Comparison of ENCODE assay signal across 25 cellular contexts in the genomic region with DNA sequence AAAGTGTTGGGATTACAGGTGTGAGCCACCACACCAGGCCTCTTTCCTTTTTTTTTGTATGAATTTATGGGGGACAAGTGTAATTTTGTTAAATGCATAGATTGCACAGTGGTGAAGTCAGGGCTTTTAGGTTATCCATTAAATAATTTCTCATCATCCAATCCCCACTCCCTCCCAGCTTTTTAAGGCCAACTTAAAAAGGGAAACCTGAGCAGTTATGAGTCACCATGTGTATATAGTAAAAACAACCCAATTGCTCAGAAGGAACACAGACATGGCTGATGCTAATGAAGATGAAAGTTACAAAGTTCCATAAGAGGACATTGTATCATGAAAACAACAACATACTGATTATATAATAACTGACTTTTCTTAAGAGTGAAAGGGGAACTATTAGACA. TPM values are rescaled to one million over a fixed set of nuclear protein-coding genes. Genes with fewer than 3 reads are reported as not detected.
A peak's percentile ranks its signal among the peaks of the same experiment; 100 is the strongest.
DNase-seq lines count a peak whose midpoint lies in the region; ATAC-seq, FAIRE-seq and TF ChIP-seq lines count a peak whose summit lies in the region.
"Had no signal": no experiment of that assay in that cellular context is flagged by ENCODE, and none has a peak within 500 bp of the region (broad histone marks: within the 10 kb centered on the region; RNA-seq: fewer than 3 reads in every experiment).

No MANE protein-coding gene starts in this region.

- peaks cover 14% of the 10 kb centered on the region; the same call in 2 of the 3 replicates for H3K4me1 Mint-ChIP-seq in GM23338
- H3K4me1 Mint-ChIP-seq: activated CD8-positive, alpha-beta memory T cell treated with anti-CD3 and anti-CD28 coated beads, Interleukin-2, amount 10 ng/mL, durations not matched to agents 7 days and 5 days had no signal

- H3F3A ChIP-seq in GM23338 (replicated peaks; ENCODE audit: low read depth), result no peaks in the 10 kb centered on the region

- POLR2A ChIA-PET in A549 (lab: Yijun Ruan, JAX), result no interaction called here
- POLR2A ChIA-PET in HEK293 (lab: Yijun Ruan, JAX), result no interaction called here

- H3K36me3 ChIP-seq in HEK293 (ENCODE audit: control insufficient read depth in 2 of 2, insufficient read depth in 1 of 2, low read length in 2 of 2) (no peaks in the 10 kb centered on the region), GM23338 (ENCODE audit: insufficient read depth) (no peaks in the 10 kb centered on the region)
- H3K36me3 ChIP-seq: gastroesophageal sphincter, pancreas had no signal

- H3K4me3 ChIP-seq in A549 (no peak overlapping the region), HEK293 (ENCODE audit: low read depth, low read length) (no peak overlapping the region), astrocyte of the spinal cord (ENCODE audit: low read depth, low read length) (no peak overlapping the region), GM23338 (no peak overlapping the region)
- H3K4me3 ChIP-seq: gastroesophageal sphincter, pancreas had no signal

- H3K9me3 ChIP-seq in A549, result peaks cover 5% of the 10 kb centered on the region; the same call in 2 of the 3 replicates
- H3K9me3 ChIP-seq in HEK293 (ENCODE audit: control insufficient read depth, insufficient read depth, low read depth, low read length), result no peaks in the 10 kb centered on the region
- H3K9me3 ChIP-seq: pancreas had no signal

- no peak for DNase-seq in A549 (ENCODE audit: low read depth in 1 of 2, low spot score in 1 of 2)
- DNase-seq in astrocyte of the spinal cord (ENCODE audit: low read depth, low spot score), result peak; percentile 51
- peak; percentile 10 for DNase-seq in glomerular visceral epithelial cell (ENCODE audit: extremely low spot score)
- DNase-seq in midbrain (lab: John Stamatoyannopoulos, UW), result no peak
- DNase-seq in GM23338 (ENCODE audit: low spot score), result no peak
- no peak for DNase-seq in anterior cingulate cortex (lab: John Stamatoyannopoulos, UW)
- DNase-seq: activated CD4-positive, alpha-beta T cell treated with anti-CD3 and anti-CD28 coated beads for 4 hours; activated CD8-positive, alpha-beta memory T cell treated with anti-CD3 and anti-CD28 coated beads, Interleukin-2, amount 10 ng/mL, durations not matched to agents 7 days and 5 days; activated naive CD8-positive, alpha-beta T cell treated with anti-CD3 and anti-CD28 coated beads, Interleukin-2, amount 10 ng/mL, durations not matched to agents 7 days and 5 days; left cardiac atrium; NCI-H524; pancreas had no signal

- TF ChIP-seq CTCF in A549 (IDR thresholded peaks at IDR 0.05), result no peak
- no peak for TF ChIP-seq CTCF in HEK293 (tag by site-specific recombination; IDR thresholded peaks at IDR 0.05)
- no peak for TF ChIP-seq CTCF in astrocyte of the spinal cord (IDR thresholded peaks at IDR 0.05; ENCODE audit: low read depth, low read length)
- no peak for TF ChIP-seq CTCF in GM23338 (conservative IDR thresholded peaks at IDR 0.05; ENCODE audit: low read depth in 2 of 2)

- no peak overlapping the region for H3K4me3 Mint-ChIP-seq in GM23338
- H3K4me3 Mint-ChIP-seq: activated CD8-positive, alpha-beta memory T cell treated with anti-CD3 and anti-CD28 coated beads, Interleukin-2, amount 10 ng/mL, durations not matched to agents 7 days and 5 days; activated naive CD8-positive, alpha-beta T cell treated with anti-CD3 and anti-CD28 coated beads, Interleukin-2, amount 10 ng/mL, durations not matched to agents 7 days and 5 days; activated T-helper 1 cell treated with anti-CD3 and anti-CD28 coated beads, Interleukin-12 subunit alpha, Interleukin-12 subunit beta, Interleukin-2, Interleukin-4 antibody, amounts not matched to agents 30 ng/mL and 10 ng/mL and 1 ng/mL, durations not matched to agents 14 hours and 24 hours and 36 hours; dendritic cell treated with granulocyte-macrophage colony-stimulating factor and Interleukin-4, amounts not matched to agents 40 ng/mL and 50 ng/mL, for 4 days; natural killer cell treated with Interleukin-12 subunit alpha and Interleukin-12 subunit beta and Interleukin-15 and Interleukin-18, amount 100 ng/mL, for 72 hours had no signal

- no peak for TF ChIP-seq EP300 in A549 (IDR thresholded peaks at IDR 0.05)

- H3K27ac Mint-ChIP-seq in GM23338, result no peak overlapping the region
- H3K27ac Mint-ChIP-seq: activated CD8-positive, alpha-beta memory T cell treated with anti-CD3 and anti-CD28 coated beads, Interleukin-2, amount 10 ng/mL, durations not matched to agents 7 days and 5 days; activated naive CD8-positive, alpha-beta T cell treated with anti-CD3 and anti-CD28 coated beads, Interleukin-2, amount 10 ng/mL, durations not matched to agents 7 days and 5 days; activated T-helper 1 cell treated with anti-CD3 and anti-CD28 coated beads, Interleukin-12 subunit alpha, Interleukin-12 subunit beta, Interleukin-2, Interleukin-4 antibody, amounts not matched to agents 30 ng/mL and 10 ng/mL and 1 ng/mL, durations not matched to agents 14 hours and 24 hours and 36 hours; dendritic cell treated with granulocyte-macrophage colony-stimulating factor and Interleukin-4, amounts not matched to agents 40 ng/mL and 50 ng/mL, for 4 days; natural killer cell treated with Interleukin-12 subunit alpha and Interleukin-12 subunit beta and Interleukin-15 and Interleukin-18, amount 100 ng/mL, for 72 hours had no signal

- peaks cover 3% of the 10 kb centered on the region; the same call in 1 of the 3 replicates for H3K9me3 Mint-ChIP-seq in GM23338
- H3K9me3 Mint-ChIP-seq: activated T-helper 1 cell treated with anti-CD3 and anti-CD28 coated beads, Interleukin-12 subunit alpha, Interleukin-12 subunit beta, Interleukin-2, Interleukin-4 antibody, amounts not matched to agents 30 ng/mL and 10 ng/mL and 1 ng/mL, durations not matched to agents 14 hours and 24 hours and 36 hours had no signal

- H3K27ac ChIP-seq in A549 (no peak overlapping the region), HEK293 (ENCODE audit: extremely low read depth, low read depth, low read length) (no peak overlapping the region), GM23338 (ENCODE audit: low read depth) (no peak overlapping the region)
- H3K27ac ChIP-seq: gastroesophageal sphincter, pancreas had no signal

- no peak for TF ChIP-seq POLR2A in A549 (IDR thresholded peaks at IDR 0.05; ENCODE audit: low read length)

- no peaks in the 10 kb centered on the region for H4K20me1 ChIP-seq in GM23338 (replicated peaks; ENCODE audit: insufficient read depth)

- no peaks in the 10 kb centered on the region for H3K27me3 Mint-ChIP-seq in GM23338 (ENCODE audit: insufficient read depth, low read depth, poor library complexity)
- H3K27me3 Mint-ChIP-seq: activated CD8-positive, alpha-beta memory T cell treated with anti-CD3 and anti-CD28 coated beads, Interleukin-2, amount 10 ng/mL, durations not matched to agents 7 days and 5 days; activated naive CD8-positive, alpha-beta T cell treated with anti-CD3 and anti-CD28 coated beads, Interleukin-2, amount 10 ng/mL, durations not matched to agents 7 days and 5 days; dendritic cell treated with granulocyte-macrophage colony-stimulating factor and Interleukin-4, amounts not matched to agents 40 ng/mL and 50 ng/mL, for 4 days; natural killer cell treated with Interleukin-12 subunit alpha and Interleukin-12 subunit beta and Interleukin-15 and Interleukin-18, amount 100 ng/mL, for 72 hours had no signal

- no peaks in the 10 kb centered on the region for H3K4me1 ChIP-seq in A549
- H3K4me1 ChIP-seq in HEK293 (ENCODE audit: control insufficient read depth, insufficient read depth, low read length), result no peaks in the 10 kb centered on the region
- H3K4me1 ChIP-seq in GM23338 (ENCODE audit: insufficient read depth), result peaks cover 18% of the 10 kb centered on the region
- H3K4me1 ChIP-seq: gastroesophageal sphincter had no signal

- H3K4me2 ChIP-seq in A549, result no peak overlapping the region
- H3K4me2 ChIP-seq in GM23338, result no peak overlapping the region

- in situ Hi-C loops in astrocyte of the spinal cord (cut with HindIII; ENCODE audit: low sequenced_read_pairs), result no loop called here

- FAIRE-seq in A549 (lab: Jason Lieb, UNC), result no peak
- FAIRE-seq: GM12892, HepG2, pancreas, TTC549, urothelium cell line had no signal

- no peaks in the 10 kb centered on the region for H3K36me3 Mint-ChIP-seq in GM23338 (ENCODE audit: low read depth)

- CTCF ChIA-PET in A549 (lab: Yijun Ruan, JAX) (no interaction called here), HEK293 (lab: Yijun Ruan, JAX) (no interaction called here)

- no peak overlapping the region for H2AFZ ChIP-seq in GM23338

- TF ChIP-seq RAD21 in A549 (conservative IDR thresholded peaks at IDR 0.05 in 1 of 2, IDR thresholded peaks at IDR 0.05 in 1 of 2), result no peak

- H3K79me2 ChIP-seq in GM23338 (replicated peaks; ENCODE audit: insufficient read depth), result no peaks in the 10 kb centered on the region

- H3K9me2 ChIP-seq in GM23338 (ENCODE audit: insufficient read depth), result peaks cover 7% of the 10 kb centered on the region; the same call in 1 of the 2 replicates

- no peak for ATAC-seq in A549
- no peak for ATAC-seq in GM19023 (IDR thresholded peaks at IDR 0.05; ENCODE audit: unreplicated experiment)
- no peak for ATAC-seq in GM23338
- ATAC-seq: activated CD8-positive, alpha-beta memory T cell treated with anti-CD3 and anti-CD28 coated beads, Interleukin-2, amount 10 ng/mL, durations not matched to agents 7 days and 5 days; gastroesophageal sphincter; HCT116; HepG2; left cardiac atrium; natural killer cell treated with Interleukin-12 subunit alpha and Interleukin-12 subunit beta and Interleukin-15 and Interleukin-18, amount 100 ng/mL, for 72 hours; pancreas; Right ventricle myocardium inferior; sciatic nerve had no signal

- no peaks in the 10 kb centered on the region for H3K27me3 ChIP-seq in GM23338 (ENCODE audit: insufficient read depth)
- H3K27me3 ChIP-seq: gastroesophageal sphincter, pancreas had no signal

TF ChIP-seq in A549, 52 proteins besides CTCF, POLR2A, EP300 and RAD21 (continues in another document):
- TF ChIP-seq NPAS2 (CRISPR knock-in tag; IDR thresholded peaks at IDR 0.05; ENCODE audit: borderline replicate concordance), result no peak
- TF ChIP-seq FOSL2 (IDR thresholded peaks at IDR 0.05), result no peak
- TF ChIP-seq FOSL2 (CRISPR knock-in tag; IDR thresholded peaks at IDR 0.05), result peak; percentile 36; the same call in 1 of the 2 replicates

TF ChIP-seq in HEK293, 187 proteins besides CTCF, POLR2A, EP300 and RAD21:
- TF ChIP-seq MZF1 (tag by site-specific recombination; IDR thresholded peaks at IDR 0.05; ENCODE audit: borderline replicate concordance) (0 out of 2 replicates have a peak, but pooled peaks have one; percentile 55), ZNF19 (tag by site-specific recombination; IDR thresholded peaks at IDR 0.05; ENCODE audit: low read depth) (no peak)
TF ChIP-seq in HEK293: peak in this region for 1.

RNA-seq across cellular contexts. Expression of gene ARID2, which starts 25.6 kb away (rescaled TPM):
- polyA plus RNA-seq in A549 (2011; rRNA removed) (37.7 and 45.9 TPM in 2 replicates), A549 (2017; fragmentation: RNase III; extraction: RNeasy Plus Mini Kit Qiagen cat#74134 plus additional on column Dnase treatment) (8.4 to 8.7 TPM (median 8.6 TPM) in 3 replicates), GM23338 (2016; fragmentation: Nextera tagmentation; extraction: Ambion mirVana) (24.8 and 26.5 TPM in 2 replicates)
- 7.3 and 10.4 TPM in 2 replicates for polyA plus RNA-seq in A549 (2012; cell fraction: cytosol; rRNA removed)
- polyA plus RNA-seq in A549 (2012; cell fraction: nucleus; rRNA removed), result 7.6 and 9.3 TPM in 2 replicates
- 85.5 and 111 TPM in 2 replicates for polyA minus RNA-seq in A549 (2011; rRNA and poly(A)+ RNA removed)
- 44.4 and 54.9 TPM in 2 replicates for total RNA-seq in GM23338 (2014; rRNA removed; shearing (Covaris generic))

Comparison
In these comparisons a context has a peak if more than half of its experiments do, and no peak if none do; other contexts are left out.
1. DNase-seq: peak in astrocyte of the spinal cord (single experiment) and glomerular visceral epithelial cell (single experiment); none in A549 (0 of 2), midbrain (single experiment), GM23338 (single experiment) and anterior cingulate cortex (0 of 58).